Comparison of ENCODE assay signal across 9 cellular contexts in genomic region chr2:163471947-163472346, GRCh38.
DNase-seq lines count a peak whose midpoint lies in the region; ATAC-seq and TF ChIP-seq lines count a peak whose summit lies in the region.
"Had no signal": no experiment of that assay in that cellular context is flagged by ENCODE, and none has a peak within 500 bp of the region (broad histone marks: within the 10 kb centered on the region; RNA-seq: fewer than 3 reads in every experiment).

No MANE protein-coding gene starts in this region.

- peak; percentile 33 for DNase-seq in M059J (ENCODE audit: low read depth)
- peak; percentile 49 for DNase-seq in brain microvascular endothelial cell
- DNase-seq in left lobe of liver (ENCODE audit: low spot score), result no peak
- DNase-seq in NCI-H2171 treated with DMSO at 0.1 percent for 48 hours (lab: John Stamatoyannopoulos, UW), result no peak
- no peak for DNase-seq in NCI-H2107 (lab: John Stamatoyannopoulos, UW)
- no peak for DNase-seq in dedifferentiated amniotic fluid mesenchymal stem cell (ENCODE audit: extremely low spot score)

- H3K27me3 ChIP-seq in brain microvascular endothelial cell (replicated peaks), result no peaks in the 10 kb centered on the region

- in situ Hi-C loops in brain microvascular endothelial cell (cut with HindIII; ENCODE audit: low pct_ligation_motif_present, low sequenced_read_pairs), result no loop called here

- no peaks in the 10 kb centered on the region for H3K36me3 ChIP-seq in brain microvascular endothelial cell (replicated peaks)

- H3K4me3 ChIP-seq in brain microvascular endothelial cell (ENCODE audit: low read depth, low read length), result no peak overlapping the region
- H3K4me3 ChIP-seq: lung had no signal

- TF ChIP-seq CTCF in C4-2B (conservative IDR thresholded peaks at IDR 0.05) (peak; percentile 45), brain microvascular endothelial cell (IDR thresholded peaks at IDR 0.05; ENCODE audit: low read depth, low read length, missing control alignments) (peak; percentile 67)

- ATAC-seq in left lobe of liver (peak; percentile 70), HG02938 (IDR thresholded peaks at IDR 0.05; ENCODE audit: unreplicated experiment) (no peak)

- H3K27ac ChIP-seq in C4-2B (no peak overlapping the region), brain microvascular endothelial cell (no peak overlapping the region)

Comparison
In these comparisons a context has a peak if more than half of its experiments do, and no peak if none do; other contexts are left out.
1. DNase-seq: peak in M059J (single experiment) and brain microvascular endothelial cell (single experiment); none in left lobe of liver (single experiment), NCI-H2171 treated with DMSO at 0.1 percent for 48 hours (single experiment), NCI-H2107 (single experiment) and dedifferentiated amniotic fluid mesenchymal stem cell (single experiment).